Comparison of ENCODE assay signal across 8 cellular contexts in the genomic region with DNA sequence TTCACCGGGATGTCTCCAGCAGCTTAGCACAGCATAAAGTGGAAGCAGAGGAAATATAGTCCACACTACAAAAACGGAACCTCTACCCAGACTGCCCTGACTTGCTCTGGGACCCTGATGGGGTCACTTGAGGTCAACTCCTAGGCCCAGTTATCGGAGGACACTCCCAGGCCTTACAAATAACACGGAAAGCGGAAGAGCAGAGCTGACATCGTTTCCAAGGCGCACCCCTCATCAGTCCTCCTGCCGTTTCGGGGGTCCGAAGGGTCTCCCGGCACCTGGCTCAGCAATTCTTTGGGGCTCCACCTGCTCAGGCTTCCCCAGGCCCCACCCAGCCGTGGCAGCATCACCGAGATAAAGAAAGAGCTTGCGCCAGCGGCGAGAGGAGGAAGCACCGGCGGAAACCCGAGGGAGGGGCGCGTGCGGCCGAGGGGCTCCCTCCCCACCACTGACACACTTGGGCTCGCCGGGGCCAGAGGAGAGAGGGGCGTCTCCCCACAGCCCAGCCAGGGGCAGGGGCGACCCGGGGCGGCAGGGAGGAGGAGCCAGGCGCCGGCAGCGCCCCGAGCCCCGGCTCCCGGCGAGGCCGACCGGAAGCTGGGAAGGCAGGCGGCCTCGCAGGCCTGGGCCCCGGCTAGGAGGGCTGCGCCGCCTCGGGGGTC. TPM values are rescaled to one million over a fixed set of nuclear protein-coding genes. Genes with fewer than 3 reads are reported as not detected.
DNase-seq lines count a peak whose midpoint lies in the region; ATAC-seq and TF ChIP-seq lines count a peak whose summit lies in the region.

No MANE protein-coding gene starts in this region.

- H3K27me3 Mint-ChIP-seq in activated naive CD8-positive, alpha-beta T cell treated with anti-CD3 and anti-CD28 coated beads, Interleukin-2, amount 50 U/mL, for 24 hours: no peaks in the 10 kb centered on the region

- H3K4me1 ChIP-seq in left ventricle myocardium inferior (peaks cover 48% of the 10 kb centered on the region), prostate gland (replicated peaks) (peaks cover 11% of the 10 kb centered on the region)

- H3K9me3 ChIP-seq in left ventricle myocardium inferior (replicated peaks) (no peaks in the 10 kb centered on the region), prostate gland (no peaks in the 10 kb centered on the region)

- WGBS in prostate gland: 9% methylated on average over 28 of the region's 44 CpGs

- intact Hi-C loops in left ventricle myocardium inferior (cut with micrococcal nuclease): no loop called here
- intact Hi-C loops in prostate gland (cut with DNase I): no loop called here

- peak overlapping the region; percentile 83 for H3K4me3 ChIP-seq in left ventricle myocardium inferior
- H3K4me3 ChIP-seq in prostate gland: peak overlapping the region; percentile 73 to 75

- H3K27ac ChIP-seq in left ventricle myocardium inferior (replicated peaks) (peak overlapping the region; percentile 84), prostate gland (peak overlapping the region; percentile 43 to 55)

- peak; percentile 5 for ATAC-seq in HG02610 (IDR thresholded peaks at IDR 0.05; ENCODE audit: unreplicated experiment)
- ATAC-seq in activated naive CD8-positive, alpha-beta T cell treated with anti-CD3 and anti-CD28 coated beads, Interleukin-2, amount 50 U/mL, for 24 hours: no peak

- H3K36me3 Mint-ChIP-seq in activated naive CD8-positive, alpha-beta T cell treated with anti-CD3 and anti-CD28 coated beads, Interleukin-2, amount 50 U/mL, for 24 hours (ENCODE audit: low read depth): peaks cover 23% of the 10 kb centered on the region

- H3K9me3 Mint-ChIP-seq in activated naive CD8-positive, alpha-beta T cell treated with anti-CD3 and anti-CD28 coated beads, Interleukin-2, amount 50 U/mL, for 24 hours: no peaks in the 10 kb centered on the region

- peaks cover 36% of the 10 kb centered on the region for H3K4me1 Mint-ChIP-seq in activated naive CD8-positive, alpha-beta T cell treated with anti-CD3 and anti-CD28 coated beads, Interleukin-2, amount 50 U/mL, for 24 hours

- H3K36me3 ChIP-seq in left ventricle myocardium inferior: no peaks in the 10 kb centered on the region
- H3K36me3 ChIP-seq in prostate gland: no peaks in the 10 kb centered on the region

- DNase-seq in EL: peak; percentile 23
- DNase-seq in SKM-1 (lab: John Stamatoyannopoulos, UW; ENCODE audit: unreplicated experiment): peak; percentile 91
- DNase-seq in activated naive CD8-positive, alpha-beta T cell treated with anti-CD3 and anti-CD28 coated beads, Interleukin-2, amount 50 U/mL, for 24 hours: peak; percentile 68
- peak; percentile 63 for DNase-seq in left ventricle myocardium inferior
- DNase-seq in prostate gland (ENCODE audit: low spot score): peak; percentile 19
- DNase-seq in T1000 (lab: John Stamatoyannopoulos, UW): no peak
- DNase-seq in NCI-H128 (lab: John Stamatoyannopoulos, UW; ENCODE audit: unreplicated experiment): no peak

- TF ChIP-seq CTCF in left ventricle myocardium inferior (IDR thresholded peaks at IDR 0.05; ENCODE audit: borderline replicate concordance): no peak
- TF ChIP-seq CTCF in prostate gland (IDR thresholded peaks at IDR 0.05): peak in 1 of 4 experiments; percentile 24

- no peak for TF ChIP-seq POLR2A in prostate gland (IDR thresholded peaks at IDR 0.05)

- peak overlapping the region; percentile 81 for H3K27ac Mint-ChIP-seq in activated naive CD8-positive, alpha-beta T cell treated with anti-CD3 and anti-CD28 coated beads, Interleukin-2, amount 50 U/mL, for 24 hours

- H3K27me3 ChIP-seq in left ventricle myocardium inferior (ENCODE audit: low read depth): no peaks in the 10 kb centered on the region
- no peaks in the 10 kb centered on the region for H3K27me3 ChIP-seq in prostate gland (replicated peaks; ENCODE audit: insufficient read depth)

- peak overlapping the region; percentile 90 for H3K4me3 Mint-ChIP-seq in activated naive CD8-positive, alpha-beta T cell treated with anti-CD3 and anti-CD28 coated beads, Interleukin-2, amount 50 U/mL, for 24 hours

RNA-seq across cellular contexts. Expression of gene CORO7, which starts 0.7 kb away (rescaled TPM):
- total RNA-seq in left ventricle myocardium inferior (12.5 TPM), prostate gland (100 to 1,000 TPM in 1 of 2 donors, 10 to 100 TPM in 1; 24.1 to 122 TPM)

RNA-seq across cellular contexts. Expression of gene DNAJA3, which starts 10.0 kb away (rescaled TPM):
- total RNA-seq in left ventricle myocardium inferior: 74.2 TPM
- total RNA-seq in prostate gland: 10 to 100 TPM; 47.6 to 60.0 TPM

RNA-seq across cellular contexts. Expression of gene VASN, which starts 44.0 kb away (rescaled TPM):
- 5.5 TPM for total RNA-seq in left ventricle myocardium inferior
- 10 to 100 TPM; 13.1 to 97.4 TPM for total RNA-seq in prostate gland

RNA-seq across cellular contexts. Expression of gene NMRAL1, which starts 58.8 kb away (rescaled TPM):
- total RNA-seq in left ventricle myocardium inferior (21.9 TPM), prostate gland (10 to 100 TPM; 40.8 to 90.9 TPM)

Comparison
In these comparisons a context has a peak if more than half of its experiments do, and no peak if none do; other contexts are left out.
1. DNase-seq: peak in EL (single experiment), SKM-1 (single experiment), activated naive CD8-positive, alpha-beta T cell treated with anti-CD3 and anti-CD28 coated beads, Interleukin-2, amount 50 U/mL, for 24 hours (single experiment), left ventricle myocardium inferior (single experiment) and prostate gland (single experiment); none in T1000 (single experiment) and NCI-H128 (single experiment).